ENCODE assay signal across 9 cellular contexts in the genomic region with DNA sequence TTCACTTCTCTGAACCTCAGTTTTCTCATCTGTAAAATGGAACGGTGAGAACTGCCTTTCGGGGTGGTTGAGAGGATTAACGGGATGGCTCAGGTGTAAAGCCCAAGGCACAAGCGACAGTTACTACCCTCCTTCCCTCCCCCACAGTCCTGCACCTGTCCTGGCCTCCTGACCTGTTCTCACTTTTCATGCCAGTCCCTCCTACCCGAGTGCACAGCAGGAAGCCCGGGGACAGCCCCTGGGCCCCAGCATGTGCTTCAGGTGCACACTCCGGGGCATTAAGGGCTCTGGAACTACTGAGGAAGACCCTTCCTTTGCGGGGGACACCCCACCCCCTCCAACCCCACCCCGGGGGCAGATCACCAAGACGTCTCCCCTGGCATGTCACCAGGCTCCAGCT. TPM values are rescaled to one million over a fixed set of nuclear protein-coding genes. Genes with fewer than 3 reads are reported as not detected.
"Had no signal": no experiment of that assay in that cellular context is flagged by ENCODE, and none has a peak within 500 bp of the region (broad histone marks: within the 10 kb centered on the region; RNA-seq: fewer than 3 reads in every experiment).

No MANE protein-coding gene starts in this region.

RNA-seq across cellular contexts. Expression of gene SPDYE2, which starts 34.1 kb away (rescaled TPM):
- total RNA-seq: esophagus muscularis mucosa, fibroblast of villous mesenchyme, gastroesophageal sphincter, left ventricle myocardium superior, osteoblast, pulmonary artery endothelial cell, skeletal muscle tissue, uterus had no signal
- polyA plus RNA-seq: neural cell had no signal
